In the genomic region with DNA sequence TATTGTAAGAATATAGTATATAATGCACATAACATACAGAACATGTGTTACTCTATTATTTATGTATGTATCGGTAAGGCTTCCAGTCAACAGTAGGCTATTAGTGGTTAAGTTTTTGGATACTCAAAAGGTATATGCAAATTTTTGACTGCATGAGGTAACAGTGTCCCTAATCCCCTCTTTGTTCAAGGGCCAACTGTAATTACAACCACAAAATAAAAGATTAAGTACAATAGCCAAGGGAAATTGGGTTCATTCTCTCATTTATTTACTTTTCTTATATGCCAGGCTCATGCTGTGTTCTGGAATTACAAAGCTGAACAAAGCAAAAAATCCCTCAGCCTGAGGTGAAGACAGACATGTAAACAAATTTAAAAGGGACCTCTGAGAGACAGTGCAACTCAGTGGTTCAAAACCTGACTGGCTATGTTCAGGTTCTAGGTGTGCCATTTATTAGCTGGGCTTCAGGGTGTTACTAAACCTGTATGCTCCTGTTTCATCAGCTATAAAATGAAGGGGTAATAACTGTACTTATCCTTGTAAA, we compare ENCODE assay signal across 18 cellular contexts.
DNase-seq lines count a peak whose midpoint lies in the region; ATAC-seq lines count a peak whose summit lies in the region.
"Had no signal": no experiment of that assay in that cellular context is flagged by ENCODE, and none has a peak within 500 bp of the region (broad histone marks: within the 10 kb centered on the region; RNA-seq: fewer than 3 reads in every experiment).

No MANE protein-coding gene starts in this region.

- no peaks in the 10 kb centered on the region for H3K36me3 ChIP-seq in iPS-20b (ENCODE audit: insufficient read depth, low read depth, low read length)
- H3K36me3 ChIP-seq: BE2C, HAP-1, SJSA1 had no signal

- H3K27ac ChIP-seq in iPS-20b (ENCODE audit: low read length): peak overlapping the region; percentile 53
- H3K27ac ChIP-seq: 22Rv1, HL-60, SJSA1 had no signal

- no peaks in the 10 kb centered on the region for H3K27me3 ChIP-seq in iPS-20b (ENCODE audit: insufficient read depth, low read length)
- H3K27me3 ChIP-seq: BE2C, SJSA1 had no signal

- H3K9me3 ChIP-seq in iPS-20b (ENCODE audit: insufficient read depth, low read depth, low read length): peaks cover 20% of the 10 kb centered on the region
- H3K9me3 ChIP-seq: BE2C, HAP-1, SJSA1 had no signal

- H3K4me1 Mint-ChIP-seq in activated naive CD8-positive, alpha-beta T cell treated with anti-CD3 and anti-CD28 coated beads, Interleukin-2, amount 50 U/mL, for 24 hours: no peaks in the 10 kb centered on the region

- DNase-seq in DMS153 (lab: John Stamatoyannopoulos, UW) (peak; percentile 47), DMS153 treated with DMSO at 0.1 percent for 48 hours (lab: John Stamatoyannopoulos, UW; ENCODE audit: unreplicated experiment) (no peak), NCI-H2081 treated with DMSO at 0.1 percent for 48 hours (lab: John Stamatoyannopoulos, UW) (peak; percentile 45), NCI-H748 (lab: John Stamatoyannopoulos, UW; ENCODE audit: unreplicated experiment) (peak; percentile 97), NCI-H82 treated with DMSO at 0.1 percent for 48 hours (lab: John Stamatoyannopoulos, UW; ENCODE audit: unreplicated experiment) (no peak)
- no peak for DNase-seq in activated naive CD8-positive, alpha-beta T cell treated with anti-CD3 and anti-CD28 coated beads, Interleukin-2, amount 50 U/mL, for 24 hours
- DNase-seq: BE2C; CD4-positive, alpha-beta T cell; NCI-H1436 treated with DMSO at 0.1 percent for 48 hours; PC-3; SW 1271 had no signal

- H3K27me3 Mint-ChIP-seq in activated naive CD8-positive, alpha-beta T cell treated with anti-CD3 and anti-CD28 coated beads, Interleukin-2, amount 50 U/mL, for 24 hours: no peaks in the 10 kb centered on the region

- no peak for ATAC-seq in activated naive CD8-positive, alpha-beta T cell treated with anti-CD3 and anti-CD28 coated beads, Interleukin-2, amount 50 U/mL, for 24 hours
- ATAC-seq in HG02610 (IDR thresholded peaks at IDR 0.05; ENCODE audit: unreplicated experiment): no peak
- ATAC-seq: PC-3 had no signal

- no peak overlapping the region for H3K9ac ChIP-seq in iPS-20b (ENCODE audit: low read depth, low read length)

- H3K9me3 Mint-ChIP-seq in activated naive CD8-positive, alpha-beta T cell treated with anti-CD3 and anti-CD28 coated beads, Interleukin-2, amount 50 U/mL, for 24 hours: no peaks in the 10 kb centered on the region
- H3K9me3 Mint-ChIP-seq: CD4-positive, alpha-beta T cell; T-helper 2 cell treated with Interferon-gamma antibody and Interleukin-4, amounts not matched to agents 5 μg/mL and 100 μg/mL, for 36 hours had no signal

- peak overlapping the region; percentile 41 for H3K4me3 ChIP-seq in iPS-20b (ENCODE audit: low read length)
- H3K4me3 ChIP-seq: HAP-1, SJSA1 had no signal

- no peak overlapping the region for H3K27ac Mint-ChIP-seq in activated naive CD8-positive, alpha-beta T cell treated with anti-CD3 and anti-CD28 coated beads, Interleukin-2, amount 50 U/mL, for 24 hours
- H3K27ac Mint-ChIP-seq: CD4-positive, alpha-beta T cell; T-helper 2 cell treated with Interferon-gamma antibody and Interleukin-4, amounts not matched to agents 5 μg/mL and 100 μg/mL, for 36 hours had no signal

- no peak overlapping the region for H3K4me3 Mint-ChIP-seq in activated naive CD8-positive, alpha-beta T cell treated with anti-CD3 and anti-CD28 coated beads, Interleukin-2, amount 50 U/mL, for 24 hours
- H3K4me3 Mint-ChIP-seq: CD4-positive, alpha-beta T cell; T-helper 2 cell treated with Interferon-gamma antibody and Interleukin-4, amounts not matched to agents 5 μg/mL and 100 μg/mL, for 36 hours had no signal

- H3K4me1 ChIP-seq in iPS-20b (ENCODE audit: insufficient read depth, low read length): peaks cover 13% of the 10 kb centered on the region; the same call in 1 of the 2 replicates
- H3K4me1 ChIP-seq: SJSA1 had no signal

- no peaks in the 10 kb centered on the region for H3K36me3 Mint-ChIP-seq in activated naive CD8-positive, alpha-beta T cell treated with anti-CD3 and anti-CD28 coated beads, Interleukin-2, amount 50 U/mL, for 24 hours (ENCODE audit: low read depth)

Comparison
In these comparisons a context has a peak if more than half of its experiments do, and no peak if none do; other contexts are left out.
1. DNase-seq: peak in DMS153 (single experiment), NCI-H2081 treated with DMSO at 0.1 percent for 48 hours (single experiment) and NCI-H748 (single experiment); none in DMS153 treated with DMSO at 0.1 percent for 48 hours (single experiment), NCI-H82 treated with DMSO at 0.1 percent for 48 hours (single experiment) and activated naive CD8-positive, alpha-beta T cell treated with anti-CD3 and anti-CD28 coated beads, Interleukin-2, amount 50 U/mL, for 24 hours (single experiment).